9 cellular contexts compared by ENCODE assay signal in genomic region chrX:19839770-19840254, GRCh38. TPM values are rescaled to one million over a fixed set of nuclear protein-coding genes. Genes with fewer than 3 reads are reported as not detected.
DNase-seq lines count a peak whose midpoint lies in the region; FAIRE-seq and TF ChIP-seq lines count a peak whose summit lies in the region.
"Had no signal": no experiment of that assay in that cellular context is flagged by ENCODE, and none has a peak within 500 bp of the region (broad histone marks: within the 10 kb centered on the region; RNA-seq: fewer than 3 reads in every experiment).

No MANE protein-coding gene starts in this region.

- H3K27ac ChIP-seq in VCaP (peak overlapping the region; percentile 78), small intestine (ENCODE audit: low read depth in 1 of 2, low read length in 1 of 2) (peak overlapping the region in 1 of 2 donors; percentile 62)

- no peaks in the 10 kb centered on the region for H3K36me3 ChIP-seq in small intestine (ENCODE audit: control insufficient read depth in 2 of 2, insufficient read depth in 2 of 2, low read length in 2 of 2)

- no peaks in the 10 kb centered on the region for H3K27me3 ChIP-seq in small intestine (ENCODE audit: control insufficient read depth in 2 of 2, insufficient read depth in 2 of 2, low read length in 2 of 2)

- H3K4me3 Mint-ChIP-seq in activated CD4-positive, alpha-beta T cell treated with anti-CD3 and anti-CD28 coated beads, Interleukin-2, amount 10 ng/mL, durations not matched to agents 24 days and 14 days: peak overlapping the region; percentile 76
- H3K4me3 Mint-ChIP-seq: neural crest cell had no signal

- peak overlapping the region; percentile 87 for H3K27ac Mint-ChIP-seq in activated CD4-positive, alpha-beta T cell treated with anti-CD3 and anti-CD28 coated beads, Interleukin-2, amount 10 ng/mL, durations not matched to agents 24 days and 14 days

- H3K27me3 Mint-ChIP-seq in activated CD4-positive, alpha-beta T cell treated with anti-CD3 and anti-CD28 coated beads, Interleukin-2, amount 10 ng/mL, durations not matched to agents 24 days and 14 days: no peaks in the 10 kb centered on the region

- H3K4me1 ChIP-seq in small intestine (ENCODE audit: control insufficient read depth in 2 of 2, insufficient read depth in 1 of 2, low read depth in 1 of 2, low read length in 1 of 2): no peaks in the 10 kb centered on the region

- peaks cover 43% of the 10 kb centered on the region for H3K4me1 Mint-ChIP-seq in activated CD4-positive, alpha-beta T cell treated with anti-CD3 and anti-CD28 coated beads, Interleukin-2, amount 10 ng/mL, durations not matched to agents 24 days and 14 days

- TF ChIP-seq CTCF in NB4 (IDR thresholded peaks at IDR 0.05; ENCODE audit: low read depth, low read length): no peak
- no peak for TF ChIP-seq CTCF in VCaP (conservative IDR thresholded peaks at IDR 0.05)

- 55 to 82% (median 61%) methylated on average over 2 of the region's 2 CpGs for WGBS in small intestine, 3 donors

- DNase-seq in activated CD4-positive, alpha-beta T cell treated with anti-CD3 and anti-CD28 coated beads, Interleukin-2, amount 10 ng/mL, durations not matched to agents 24 days and 14 days: peak; percentile 66
- DNase-seq in activated CD4-positive, alpha-beta T cell treated with anti-CD3 and anti-CD28 coated beads for 1 hour: no peak
- DNase-seq in NB4 (ENCODE audit: low read depth) (peak; percentile 77), small intestine (peak; percentile 16), inferior parietal cortex (ENCODE audit: extremely low spot score) (no peak), nucleus accumbens (lab: John Stamatoyannopoulos, UW) (no peak), T1000 (lab: John Stamatoyannopoulos, UW) (no peak)

- intact Hi-C loops in activated CD4-positive, alpha-beta T cell treated with anti-CD3 and anti-CD28 coated beads, Interleukin-2, amount 10 ng/mL, durations not matched to agents 24 days and 14 days (cut with micrococcal nuclease): loop anchor here (2.0 to 5.0 kb wide), 4 partner anchors 49 to 158 kb away; no protein-coding TSS in a partner anchor

- peaks cover 19% of the 10 kb centered on the region for H3K36me3 Mint-ChIP-seq in activated CD4-positive, alpha-beta T cell treated with anti-CD3 and anti-CD28 coated beads, Interleukin-2, amount 10 ng/mL, durations not matched to agents 24 days and 14 days (ENCODE audit: low read depth)

- TF ChIP-seq POLR2A in NB4 (IDR thresholded peaks at IDR 0.05; ENCODE audit: extremely low read depth, insufficient read length): no peak

- H3K9me3 Mint-ChIP-seq in activated CD4-positive, alpha-beta T cell treated with anti-CD3 and anti-CD28 coated beads, Interleukin-2, amount 10 ng/mL, durations not matched to agents 24 days and 14 days: peaks cover 10% of the 10 kb centered on the region

- H3K4me3 ChIP-seq in NB4 (ENCODE audit: low read depth, low read length): no peak overlapping the region
- no peak overlapping the region for H3K4me3 ChIP-seq in small intestine (ENCODE audit: low read depth in 1 of 2, low read length in 2 of 2)

- no peak for FAIRE-seq in small intestine (lab: Jason Lieb, UNC)

- H3K9me3 ChIP-seq in small intestine (ENCODE audit: control insufficient read depth, low read depth): no peaks in the 10 kb centered on the region

RNA-seq across cellular contexts. Expression of gene SH3KBP1, which starts 47.6 kb away (rescaled TPM):
- 58.4 and 60.6 TPM in 2 replicates for total RNA-seq in activated CD4-positive, alpha-beta T cell treated with anti-CD3 and anti-CD28 coated beads, Interleukin-2, amount 10 ng/mL, durations not matched to agents 24 days and 14 days
- 10 to 100 TPM in 1 of 3 donors, 1 to 10 TPM in 2; 6.3 to 15.9 (median 7.3) TPM for polyA plus RNA-seq in small intestine

Comparison
In these comparisons a context has a peak if more than half of its experiments do, and no peak if none do; other contexts are left out.
1. DNase-seq: peak in activated CD4-positive, alpha-beta T cell treated with anti-CD3 and anti-CD28 coated beads, Interleukin-2, amount 10 ng/mL, durations not matched to agents 24 days and 14 days (single experiment), NB4 (single experiment) and small intestine (single experiment); none in activated CD4-positive, alpha-beta T cell treated with anti-CD3 and anti-CD28 coated beads for 1 hour (single experiment), inferior parietal cortex (single experiment), nucleus accumbens (0 of 56) and T1000 (single experiment).